9 cellular contexts compared by ENCODE assay signal in genomic region chr3:57261929-57262328, GRCh38.
"Had no signal": no experiment of that assay in that cellular context is flagged by ENCODE, and none has a peak within 500 bp of the region (broad histone marks: within the 10 kb centered on the region; RNA-seq: fewer than 3 reads in every experiment).

No MANE protein-coding gene starts in this region.

- H3K9me3 Mint-ChIP-seq: HFFc6 had no signal

- DNase-seq: H9, HCEC 1CT, HFFc6, IMR-90 had no signal

- H3K4me3 ChIP-seq: GM23338, K562 had no signal

- FAIRE-seq: H1, H54, HTR-8/SVneo, K562 had no signal

- H3K27ac Mint-ChIP-seq: GM23338, H9, HFFc6 had no signal

- H3K4me1 Mint-ChIP-seq: GM23338 had no signal

- H3K4me3 Mint-ChIP-seq: GM23338, H9, HFFc6 had no signal
